22 cellular contexts compared by ENCODE assay signal in genomic region chr4:32268949-32269348, GRCh38.
DNase-seq lines count a peak whose midpoint lies in the region; ATAC-seq and TF ChIP-seq lines count a peak whose summit lies in the region.
"Had no signal": no experiment of that assay in that cellular context is flagged by ENCODE, and none has a peak within 500 bp of the region (broad histone marks: within the 10 kb centered on the region; RNA-seq: fewer than 3 reads in every experiment).

No MANE protein-coding gene starts in this region.

- no peak overlapping the region for H3K4me3 ChIP-seq in cardiac fibroblast (replicated peaks in 1 of 2; ENCODE audit: low read depth in 2 of 2, low read length in 2 of 2)
- H3K4me3 ChIP-seq: GM23338 had no signal

- no peak for TF ChIP-seq CTCF in cardiac fibroblast (IDR thresholded peaks at IDR 0.05; ENCODE audit: low read depth, low read length)

- no peak for ATAC-seq in GM19395 (IDR thresholded peaks at IDR 0.05; ENCODE audit: unreplicated experiment)
- ATAC-seq: GM23338, sciatic nerve had no signal

- DNase-seq in AML-193 (lab: John Stamatoyannopoulos, UW) (peak; percentile 2 to 31), M059J (ENCODE audit: low read depth) (peak; percentile 6), cardiac fibroblast (ENCODE audit: low read depth in 2 of 2) (peak; percentile 5 to 31), myocyte (ENCODE audit: low read depth) (peak; percentile 1), SK-N-DZ (ENCODE audit: low spot score) (no peak), HuH-7 (ENCODE audit: low spot score) (no peak), NCI-H510A (lab: John Stamatoyannopoulos, UW) (no peak)
- DNase-seq: activated B cell treated with CpG ODN at 0.5 μM for 24 hours; activated naive CD8-positive, alpha-beta T cell treated with anti-CD3 and anti-CD28 coated beads, Interleukin-2, amount 10 ng/mL, durations not matched to agents 7 days and 5 days; Caco-2; caudate nucleus; hypothalamus; Kasumi-1; midbrain; NCI-H1436 treated with DMSO at 0.1 percent for 48 hours; NCI-H226; NK-92 treated with Interleukin-12 subunit alpha and Interleukin-12 subunit beta, amount 100 ng/mL, for 24 hours; Right ventricle myocardium superior; T-helper 2 cell had no signal

Comparison
In these comparisons a context has a peak if more than half of its experiments do, and no peak if none do; other contexts are left out.
1. DNase-seq: peak in AML-193 (2 of 2), M059J (single experiment), cardiac fibroblast (2 of 2) and myocyte (single experiment); none in SK-N-DZ (single experiment), HuH-7 (single experiment) and NCI-H510A (single experiment).